ENCODE assay signal across 8 cellular contexts in the genomic region with DNA sequence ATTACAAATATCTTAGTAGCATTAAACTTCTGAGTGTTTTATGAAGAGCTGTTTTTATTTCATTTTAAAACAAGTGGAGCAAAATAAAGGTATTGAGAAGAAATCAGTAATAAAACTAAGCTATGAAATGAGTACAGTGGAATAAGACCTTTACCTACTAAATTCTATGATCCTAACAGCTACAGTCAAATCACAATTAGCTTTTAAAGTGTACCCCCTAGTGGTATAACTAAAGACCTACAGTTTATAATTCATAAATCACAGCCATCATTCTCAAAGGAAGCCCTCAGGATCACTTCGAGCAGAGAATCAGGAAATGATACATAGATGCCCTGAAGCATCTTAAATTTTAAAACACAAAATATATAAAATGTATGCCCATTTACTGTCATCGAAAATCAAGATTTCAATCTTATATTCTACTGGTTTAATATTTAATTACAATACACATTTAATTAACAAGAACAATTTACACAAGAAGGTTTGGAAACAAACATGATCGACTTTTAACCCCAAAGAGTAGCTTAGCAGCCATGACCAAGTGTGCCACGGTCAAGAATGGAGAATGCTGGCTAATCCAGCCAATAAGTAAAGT. TPM values are rescaled to one million over a fixed set of nuclear protein-coding genes. Genes with fewer than 3 reads are reported as not detected.
A peak's percentile ranks its signal among the peaks of the same experiment; 100 is the strongest.
DNase-seq lines count a peak whose midpoint lies in the region; ATAC-seq and TF ChIP-seq lines count a peak whose summit lies in the region.

No MANE protein-coding gene starts in this region.

- 67% methylated on average over 4 of the region's 4 CpGs for WGBS in lung, 2 donors

- H3K4me1 ChIP-seq in lung (ENCODE audit: control insufficient read depth in 2 of 2, insufficient read depth in 2 of 2, low read length in 2 of 2) = no peaks in the 10 kb centered on the region

- TF ChIP-seq CTCF in lung (IDR thresholded peaks at IDR 0.05; ENCODE audit: control extremely low read depth, extremely low read depth) = peak; percentile 27

- no peak overlapping the region for H3K4me3 ChIP-seq in lung

- H3K27ac ChIP-seq in lung (ENCODE audit: low read depth in 1 of 2, low read length in 1 of 2) = no peak overlapping the region

- peaks cover 16 to 28% of the 10 kb centered on the region in 2 donors for H3K36me3 ChIP-seq in lung (ENCODE audit: control insufficient read depth in 2 of 2, insufficient read depth in 2 of 2, low read length in 2 of 2)

- H3K9me3 ChIP-seq in lung (ENCODE audit: control insufficient read depth in 2 of 2, insufficient read depth in 1 of 2, low read length in 1 of 2) = no peaks in the 10 kb centered on the region

- peak; percentile 64 for ATAC-seq in GM18508 (IDR thresholded peaks at IDR 0.05; ENCODE audit: insufficient read depth, unreplicated experiment)
- peak; percentile 67 for ATAC-seq in HG03039 (IDR thresholded peaks at IDR 0.05; ENCODE audit: unreplicated experiment)
- peak; percentile 75 for ATAC-seq in lung (ENCODE audit: insufficient read depth, low FRiP score)

- DNase-seq in AG20443 (ENCODE audit: low spot score) (peak; percentile 44), NCI-H446 treated with DMSO at 0.1 percent for 48 hours (lab: John Stamatoyannopoulos, UW) (peak; percentile 15), lung (ENCODE audit: low spot score) (no peak), activated gamma-delta T cell (lab: John Stamatoyannopoulos, UW) (no peak)
- peak; percentile 49 for DNase-seq in central memory CD4-positive, alpha-beta T cell
- no peak for DNase-seq in activated CD4-positive, alpha-beta T cell treated with anti-CD3 and anti-CD28 coated beads for 1 hour

- H3K27me3 ChIP-seq in lung (ENCODE audit: control insufficient read depth, insufficient read depth) = no peaks in the 10 kb centered on the region

RNA-seq across cellular contexts. Expression of gene CCNH, which starts 12.3 kb away (rescaled TPM):
- 100 to 1,000 TPM in 1 of 2 donors, 10 to 100 TPM in 1; 49.6 to 132 TPM for total RNA-seq in lung
- 10 to 100 TPM; 30.0 to 51.6 TPM for polyA plus RNA-seq in lung

Comparison
In these comparisons a context has a peak if more than half of its experiments do, and no peak if none do; other contexts are left out.
1. DNase-seq: peak in AG20443 (single experiment), NCI-H446 treated with DMSO at 0.1 percent for 48 hours (single experiment) and central memory CD4-positive, alpha-beta T cell (single experiment); none in lung (single experiment), activated CD4-positive, alpha-beta T cell treated with anti-CD3 and anti-CD28 coated beads for 1 hour (single experiment) and activated gamma-delta T cell (single experiment).
2. Peak in every context shown above with its lines, with median percentiles within 50 percentile points of each other: ATAC-seq.